1 cellular context compared by ENCODE assay signal in genomic region chr3:18425641-18426403, GRCh38.
TF ChIP-seq lines count a peak whose summit lies in the region.

No MANE protein-coding gene starts in this region.

TF ChIP-seq in HEK293, 187 proteins besides CTCF, POLR2A, EP300 and RAD21 (continued from another document and continues in another):
- TF ChIP-seq ZNF518A (tag by site-specific recombination; conservative IDR thresholded peaks at IDR 0.05; ENCODE audit: low read depth) (no peak), ZNF350 (tag by site-specific recombination; IDR thresholded peaks at IDR 0.05) (no peak), GLIS2 (tag by site-specific recombination; IDR thresholded peaks at IDR 0.05) (peak; percentile 74), ZNF629 (tag by site-specific recombination; IDR thresholded peaks at IDR 0.05) (no peak; the same call in 1 of the 2 replicates), ZBTB26 (tag by site-specific recombination; optimal IDR thresholded peaks at IDR 0.05) (peak; percentile 88), ZNF792 (tag by site-specific recombination; IDR thresholded peaks at IDR 0.05) (peak; percentile 49; the same call in 1 of the 2 replicates), ZSCAN5A (tag by site-specific recombination; IDR thresholded peaks at IDR 0.05) (no peak), ZNF560 (tag by site-specific recombination; IDR thresholded peaks at IDR 0.05; ENCODE audit: borderline replicate concordance) (no peak), KLF9 (tag by site-specific recombination; IDR thresholded peaks at IDR 0.05; ENCODE audit: low read depth) (no peak), ZBTB17 (tag by site-specific recombination; IDR thresholded peaks at IDR 0.05) (peak; percentile 42), ZNF501 (tag by site-specific recombination; IDR thresholded peaks at IDR 0.05) (peak; percentile 51), ZNF561 (tag by site-specific recombination; IDR thresholded peaks at IDR 0.05; ENCODE audit: borderline replicate concordance) (0 out of 2 replicates have a peak, but pooled peaks have one; percentile 18), WT1 (tag by site-specific recombination; IDR thresholded peaks at IDR 0.05) (peak; percentile 39; the same call in 1 of the 2 replicates), ZNF2 (tag by site-specific recombination; IDR thresholded peaks at IDR 0.05) (0 out of 2 replicates have a peak, but pooled peaks have one; percentile 34), ZNF175 (tag by site-specific recombination; IDR thresholded peaks at IDR 0.05) (no peak), SALL2 (tag by site-specific recombination; IDR thresholded peaks at IDR 0.05; ENCODE audit: borderline replicate concordance) (no peak), ZNF335 (tag by site-specific recombination; conservative IDR thresholded peaks at IDR 0.05) (peak; percentile 79), GLIS1 (tag by site-specific recombination; IDR thresholded peaks at IDR 0.05) (peak; percentile 32), ZNF692 (tag by site-specific recombination; IDR thresholded peaks at IDR 0.05) (no peak), ZXDB (tag by site-specific recombination; IDR thresholded peaks at IDR 0.05) (peak; percentile 71; the same call in 1 of the 2 replicates), ZNF660 (tag by site-specific recombination; IDR thresholded peaks at IDR 0.05) (0 out of 2 replicates have a peak, but pooled peaks have one; percentile 25), SP3 (tag by site-specific recombination; IDR thresholded peaks at IDR 0.05) (peak; percentile 67), ZIC2 (tag by site-specific recombination; IDR thresholded peaks at IDR 0.05) (peak; percentile 80), ZNF174 (tag by site-specific recombination; IDR thresholded peaks at IDR 0.05) (no peak), EGR2 (tag by site-specific recombination; IDR thresholded peaks at IDR 0.05; ENCODE audit: low read depth) (peak; percentile 70), IKZF3 (tag by site-specific recombination; IDR thresholded peaks at IDR 0.05) (peak; percentile 74), ZNF670 (tag by site-specific recombination; IDR thresholded peaks at IDR 0.05; ENCODE audit: low read depth) (no peak), ZNF146 (tag by site-specific recombination; IDR thresholded peaks at IDR 0.05) (no peak), ZNF791 (tag by site-specific recombination; IDR thresholded peaks at IDR 0.05) (no peak), RBAK (tag by site-specific recombination; IDR thresholded peaks at IDR 0.05) (no peak), ZNF707 (tag by site-specific recombination; IDR thresholded peaks at IDR 0.05) (no peak), ZBTB10 (tag by site-specific recombination; IDR thresholded peaks at IDR 0.05) (peak; percentile 28; the same call in 1 of the 2 replicates)
- TF ChIP-seq, protein P1, sequence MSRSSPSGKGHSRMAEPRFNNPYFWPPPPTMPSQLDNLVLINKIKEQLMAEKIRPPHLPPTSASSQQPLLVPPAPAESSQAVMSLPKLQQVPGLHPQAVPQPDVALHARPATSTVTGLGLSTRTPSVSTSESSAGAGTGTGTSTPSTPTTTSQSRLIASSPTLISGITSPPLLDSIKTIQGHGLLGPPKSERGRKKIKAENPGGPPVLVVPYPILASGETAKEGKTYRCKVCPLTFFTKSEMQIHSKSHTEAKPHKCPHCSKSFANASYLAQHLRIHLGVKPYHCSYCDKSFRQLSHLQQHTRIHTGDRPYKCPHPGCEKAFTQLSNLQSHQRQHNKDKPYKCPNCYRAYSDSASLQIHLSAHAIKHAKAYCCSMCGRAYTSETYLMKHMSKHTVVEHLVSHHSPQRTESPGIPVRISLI (tag by site-specific recombination; IDR thresholded peaks at IDR 0.05) = no peak
- TF ChIP-seq, protein P2, sequence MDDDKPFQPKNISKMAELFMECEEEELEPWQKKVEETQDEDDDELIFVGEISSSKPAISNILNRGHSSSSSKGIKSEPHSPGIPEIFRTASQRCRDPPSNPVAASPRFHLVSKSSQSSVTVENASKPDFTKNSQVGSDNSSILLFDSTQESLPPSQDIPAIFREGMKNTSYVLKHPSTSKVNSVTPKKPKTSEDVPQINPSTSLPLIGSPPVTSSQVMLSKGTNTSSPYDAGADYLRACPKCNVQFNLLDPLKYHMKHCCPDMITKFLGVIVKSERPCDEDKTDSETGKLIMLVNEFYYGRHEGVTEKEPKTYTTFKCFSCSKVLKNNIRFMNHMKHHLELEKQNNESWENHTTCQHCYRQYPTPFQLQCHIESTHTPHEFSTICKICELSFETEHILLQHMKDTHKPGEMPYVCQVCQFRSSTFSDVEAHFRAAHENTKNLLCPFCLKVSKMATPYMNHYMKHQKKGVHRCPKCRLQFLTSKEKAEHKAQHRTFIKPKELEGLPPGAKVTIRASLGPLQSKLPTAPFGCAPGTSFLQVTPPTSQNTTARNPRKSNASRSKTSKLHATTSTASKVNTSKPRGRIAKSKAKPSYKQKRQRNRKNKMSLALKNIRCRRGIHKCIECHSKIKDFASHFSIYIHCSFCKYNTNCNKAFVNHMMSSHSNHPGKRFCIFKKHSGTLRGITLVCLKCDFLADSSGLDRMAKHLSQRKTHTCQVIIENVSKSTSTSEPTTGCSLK (tag by site-specific recombination; IDR thresholded peaks at IDR 0.05) = no peak
- TF ChIP-seq, protein P3, sequence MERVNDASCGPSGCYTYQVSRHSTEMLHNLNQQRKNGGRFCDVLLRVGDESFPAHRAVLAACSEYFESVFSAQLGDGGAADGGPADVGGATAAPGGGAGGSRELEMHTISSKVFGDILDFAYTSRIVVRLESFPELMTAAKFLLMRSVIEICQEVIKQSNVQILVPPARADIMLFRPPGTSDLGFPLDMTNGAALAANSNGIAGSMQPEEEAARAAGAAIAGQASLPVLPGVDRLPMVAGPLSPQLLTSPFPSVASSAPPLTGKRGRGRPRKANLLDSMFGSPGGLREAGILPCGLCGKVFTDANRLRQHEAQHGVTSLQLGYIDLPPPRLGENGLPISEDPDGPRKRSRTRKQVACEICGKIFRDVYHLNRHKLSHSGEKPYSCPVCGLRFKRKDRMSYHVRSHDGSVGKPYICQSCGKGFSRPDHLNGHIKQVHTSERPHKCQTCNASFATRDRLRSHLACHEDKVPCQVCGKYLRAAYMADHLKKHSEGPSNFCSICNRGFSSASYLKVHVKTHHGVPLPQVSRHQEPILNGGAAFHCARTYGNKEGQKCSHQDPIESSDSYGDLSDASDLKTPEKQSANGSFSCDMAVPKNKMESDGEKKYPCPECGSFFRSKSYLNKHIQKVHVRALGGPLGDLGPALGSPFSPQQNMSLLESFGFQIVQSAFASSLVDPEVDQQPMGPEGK (tag by site-specific recombination; IDR thresholded peaks at IDR 0.05) = peak; percentile 87
- TF ChIP-seq, protein P4, sequence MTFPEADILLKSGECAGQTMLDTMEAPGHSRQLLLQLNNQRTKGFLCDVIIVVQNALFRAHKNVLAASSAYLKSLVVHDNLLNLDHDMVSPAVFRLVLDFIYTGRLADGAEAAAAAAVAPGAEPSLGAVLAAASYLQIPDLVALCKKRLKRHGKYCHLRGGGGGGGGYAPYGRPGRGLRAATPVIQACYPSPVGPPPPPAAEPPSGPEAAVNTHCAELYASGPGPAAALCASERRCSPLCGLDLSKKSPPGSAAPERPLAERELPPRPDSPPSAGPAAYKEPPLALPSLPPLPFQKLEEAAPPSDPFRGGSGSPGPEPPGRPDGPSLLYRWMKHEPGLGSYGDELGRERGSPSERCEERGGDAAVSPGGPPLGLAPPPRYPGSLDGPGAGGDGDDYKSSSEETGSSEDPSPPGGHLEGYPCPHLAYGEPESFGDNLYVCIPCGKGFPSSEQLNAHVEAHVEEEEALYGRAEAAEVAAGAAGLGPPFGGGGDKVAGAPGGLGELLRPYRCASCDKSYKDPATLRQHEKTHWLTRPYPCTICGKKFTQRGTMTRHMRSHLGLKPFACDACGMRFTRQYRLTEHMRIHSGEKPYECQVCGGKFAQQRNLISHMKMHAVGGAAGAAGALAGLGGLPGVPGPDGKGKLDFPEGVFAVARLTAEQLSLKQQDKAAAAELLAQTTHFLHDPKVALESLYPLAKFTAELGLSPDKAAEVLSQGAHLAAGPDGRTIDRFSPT (tag by site-specific recombination; IDR thresholded peaks at IDR 0.05) = peak; percentile 65; the same call in 1 of the 2 replicates
- TF ChIP-seq, protein P5, sequence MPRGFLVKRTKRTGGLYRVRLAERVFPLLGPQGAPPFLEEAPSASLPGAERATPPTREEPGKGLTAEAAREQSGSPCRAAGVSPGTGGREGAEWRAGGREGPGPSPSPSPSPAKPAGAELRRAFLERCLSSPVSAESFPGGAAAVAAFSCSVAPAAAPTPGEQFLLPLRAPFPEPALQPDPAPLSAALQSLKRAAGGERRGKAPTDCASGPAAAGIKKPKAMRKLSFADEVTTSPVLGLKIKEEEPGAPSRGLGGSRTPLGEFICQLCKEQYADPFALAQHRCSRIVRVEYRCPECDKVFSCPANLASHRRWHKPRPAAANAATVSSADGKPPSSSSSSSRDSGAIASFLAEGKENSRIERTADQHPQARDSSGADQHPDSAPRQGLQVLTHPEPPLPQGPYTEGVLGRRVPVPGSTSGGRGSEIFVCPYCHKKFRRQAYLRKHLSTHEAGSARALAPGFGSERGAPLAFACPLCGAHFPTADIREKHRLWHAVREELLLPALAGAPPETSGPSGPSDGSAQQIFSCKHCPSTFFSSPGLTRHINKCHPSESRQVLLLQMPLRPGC (tag by site-specific recombination; IDR thresholded peaks at IDR 0.05) = 0 out of 2 replicates have a peak, but pooled peaks have one; percentile 13
